ENCODE assay signal across 9 cellular contexts in the genomic region with DNA sequence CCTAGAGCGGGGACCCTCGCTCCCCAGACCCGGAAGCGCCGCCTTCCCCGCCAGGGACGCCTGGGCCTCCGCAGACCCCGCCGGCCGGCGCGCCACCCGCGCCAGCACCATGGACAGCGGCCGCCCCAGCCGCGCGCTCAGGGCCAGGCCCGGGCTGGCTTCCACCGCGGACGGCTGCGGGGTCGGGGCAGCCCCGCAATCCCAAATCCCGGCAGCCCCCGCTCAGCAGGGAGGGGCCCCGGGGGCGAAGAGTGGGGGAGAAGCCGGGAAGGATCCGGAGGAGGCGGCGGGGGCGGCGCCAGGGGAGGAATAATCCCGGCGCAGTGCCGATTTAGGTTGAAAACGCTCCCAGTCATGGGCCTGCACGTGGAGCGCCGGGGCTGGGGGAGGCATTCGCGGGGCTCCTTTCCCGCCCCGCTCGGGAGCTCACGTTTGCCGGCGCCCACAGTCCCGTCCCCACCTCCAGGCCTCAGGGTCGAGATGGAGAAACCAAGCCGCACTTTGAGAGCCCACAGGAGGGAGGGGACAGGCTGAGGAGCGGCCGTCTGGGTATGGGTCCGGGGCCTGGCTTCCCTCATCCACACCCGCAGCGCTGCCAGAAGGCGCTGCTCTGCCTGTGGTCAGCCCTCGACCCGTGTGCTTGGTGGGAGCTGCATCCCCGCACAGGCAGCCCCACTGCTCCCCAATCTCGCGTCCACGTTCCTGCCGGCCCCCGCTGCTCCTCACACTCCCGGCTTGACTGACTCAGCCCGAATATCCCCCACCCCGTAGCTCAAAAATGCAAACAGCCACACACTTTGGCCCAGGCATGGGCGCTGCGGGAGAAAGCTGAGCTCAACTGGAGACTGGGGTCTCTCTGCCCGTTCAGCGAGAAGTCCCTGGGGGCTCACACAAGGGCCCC. TPM values are rescaled to one million over a fixed set of nuclear protein-coding genes. Genes with fewer than 3 reads are reported as not detected.
DNase-seq lines count a peak whose midpoint lies in the region; ATAC-seq, FAIRE-seq and TF ChIP-seq lines count a peak whose summit lies in the region.
"Had no signal": no experiment of that assay in that cellular context is flagged by ENCODE, and none has a peak within 500 bp of the region (broad histone marks: within the 10 kb centered on the region; RNA-seq: fewer than 3 reads in every experiment).

No MANE protein-coding gene starts in this region.

- DNase-seq in GM10266 (ENCODE audit: extremely low spot score) (peak; percentile 74), T-helper 2 cell (peak in 3 of 5 experiments; percentile 30 to 40 (median 36)), dermis blood vessel endothelial cell (peak; percentile 40), neural crest cell (ENCODE audit: low read depth, low spot score) (peak; percentile 67), COLO668 (lab: John Stamatoyannopoulos, UW; ENCODE audit: unreplicated experiment) (no peak), RCC 7860 (ENCODE audit: low spot score) (no peak), amniotic stem cell (lab: John Stamatoyannopoulos, UW) (no peak)
- DNase-seq: Peyer's patch had no signal

- H3K36me3 Mint-ChIP-seq in neural crest cell (ENCODE audit: low read depth), result no peaks in the 10 kb centered on the region

- peaks cover 86% of the 10 kb centered on the region for H3K27me3 Mint-ChIP-seq in neural crest cell (ENCODE audit: low read depth)

- no peak for FAIRE-seq in RCC 7860 (lab: Jason Lieb, UNC)

- H3K27ac Mint-ChIP-seq in neural crest cell (ENCODE audit: unreplicated experiment), result no peak overlapping the region

- no peak for ATAC-seq in HG03432 (IDR thresholded peaks at IDR 0.05; ENCODE audit: unreplicated experiment)

- TF ChIP-seq CTCF in GM10266 (IDR thresholded peaks at IDR 0.05; ENCODE audit: control insufficient read depth, insufficient read depth, low read depth, missing control alignments), result no peak
- no peak for TF ChIP-seq CTCF in neural crest cell (conservative IDR thresholded peaks at IDR 0.05)

- no peaks in the 10 kb centered on the region for H3K4me1 Mint-ChIP-seq in neural crest cell

- no peak overlapping the region for H3K4me3 Mint-ChIP-seq in neural crest cell

- H3K9me3 Mint-ChIP-seq in neural crest cell, result no peaks in the 10 kb centered on the region

RNA-seq across cellular contexts. Expression of a gene that starts 4.7 kb away (rescaled TPM):
- total RNA-seq in dermis blood vessel endothelial cell (0.05 TPM in 1 of 2 replicates, not detected in the other), neural crest cell (2.5 and 3.0 TPM in 2 replicates)

RNA-seq across cellular contexts. Expression of a gene that starts 10.7 kb away (rescaled TPM):
- total RNA-seq in dermis blood vessel endothelial cell (2.7 and 5.3 TPM in 2 replicates), neural crest cell (16.6 and 20.7 TPM in 2 replicates)

RNA-seq across cellular contexts. Expression of a gene that starts 14.0 kb away (rescaled TPM):
- total RNA-seq in dermis blood vessel endothelial cell (34.9 and 41.7 TPM in 2 replicates), neural crest cell (210 and 224 TPM in 2 replicates)

RNA-seq across cellular contexts. Expression of a gene that starts 16.8 kb away (rescaled TPM):
- total RNA-seq in dermis blood vessel endothelial cell, result 34.9 and 45.7 TPM in 2 replicates
- 60.8 and 64.5 TPM in 2 replicates for total RNA-seq in neural crest cell

RNA-seq across cellular contexts. Expression of a gene that starts 20.0 kb away (rescaled TPM):
- 25.5 and 47.5 TPM in 2 replicates for total RNA-seq in dermis blood vessel endothelial cell
- total RNA-seq in neural crest cell, result 51.1 and 52.7 TPM in 2 replicates

Comparison
In these comparisons a context has a peak if more than half of its experiments do, and no peak if none do; other contexts are left out.
1. DNase-seq: peak in GM10266 (single experiment), T-helper 2 cell (3 of 5), dermis blood vessel endothelial cell (single experiment) and neural crest cell (single experiment); none in COLO668 (single experiment), RCC 7860 (single experiment) and amniotic stem cell (single experiment).